Comparison of ENCODE assay signal across 10 cellular contexts in genomic region chr1:2539312-2539907, GRCh38. TPM values are rescaled to one million over a fixed set of nuclear protein-coding genes. Genes with fewer than 3 reads are reported as not detected.
DNase-seq lines count a peak whose midpoint lies in the region; ATAC-seq and TF ChIP-seq lines count a peak whose summit lies in the region.
"Had no signal": no experiment of that assay in that cellular context is flagged by ENCODE, and none has a peak within 500 bp of the region (broad histone marks: within the 10 kb centered on the region; RNA-seq: fewer than 3 reads in every experiment).

No MANE protein-coding gene starts in this region.

- peaks cover 49% of the 10 kb centered on the region for H3K4me1 ChIP-seq in Panc1 (ENCODE audit: control insufficient read depth, insufficient read depth, low read length)

- in situ Hi-C loops in Panc1 (cut with HindIII; ENCODE audit: low pct_unique_long_range_greater_than_20kb, low sequenced_read_pairs) = no loop called here

- TF ChIP-seq CTCF in Panc1 (IDR thresholded peaks at IDR 0.05) = peak; percentile 76
- TF ChIP-seq CTCF in cardiac fibroblast (IDR thresholded peaks at IDR 0.05; ENCODE audit: low read depth, low read length) = peak; percentile 34

- no peaks in the 10 kb centered on the region for H3K9me3 ChIP-seq in Panc1 (ENCODE audit: control insufficient read depth, insufficient read depth, low read depth, low read length)

- CTCF ChIA-PET in activated CD4-positive, alpha-beta T cell treated with anti-CD3 and anti-CD28 coated beads for 36 hours (lab: Charles Lee) = interaction anchor here (0.5 to 1.4 kb wide), 6 partner anchors 9 to 984 kb away, joined by 3 to 9 read pairs (median 4); partner anchors contain the start of gene PANK4
- CTCF ChIA-PET in Panc1 (lab: Charles Lee) = no interaction called here

- H3K27me3 ChIP-seq in Panc1 (ENCODE audit: control insufficient read depth, insufficient read depth, low read length) = no peaks in the 10 kb centered on the region

- no peak overlapping the region for H3K27ac Mint-ChIP-seq in activated CD4-positive, alpha-beta T cell treated with anti-CD3 and anti-CD28 coated beads for 36 hours

- H3K4me3 ChIP-seq in Panc1 (ENCODE audit: low read depth in 2 of 2, low read length in 2 of 2) (no peak overlapping the region), cardiac fibroblast (replicated peaks in 1 of 2; ENCODE audit: low read depth in 2 of 2, low read length in 2 of 2) (no peak overlapping the region)

- no peak overlapping the region for H3K27ac ChIP-seq in Panc1 (ENCODE audit: low read length)

- H3K27me3 Mint-ChIP-seq in activated CD4-positive, alpha-beta T cell treated with anti-CD3 and anti-CD28 coated beads for 36 hours = peaks cover 3% of the 10 kb centered on the region

- ATAC-seq in activated CD4-positive, alpha-beta T cell treated with anti-CD3 and anti-CD28 coated beads for 36 hours = peak; percentile 72
- no peak for ATAC-seq in Panc1

- POLR2A ChIA-PET in activated CD4-positive, alpha-beta T cell treated with anti-CD3 and anti-CD28 coated beads for 36 hours (lab: Charles Lee) = no interaction called here
- POLR2A ChIA-PET in Panc1 (lab: Charles Lee) = no interaction called here

- DNase-seq in activated CD4-positive, alpha-beta T cell treated with anti-CD3 and anti-CD28 coated beads for 36 hours = peak; percentile 72
- DNase-seq in activated CD4-positive, alpha-beta T cell treated with anti-CD3 and anti-CD28 coated beads, Interleukin-2, amount 50 U/mL, for 1 hour = no peak
- no peak for DNase-seq in Panc1 (ENCODE audit: low read depth, low spot score)
- no peak for DNase-seq in cardiac fibroblast (ENCODE audit: low read depth in 2 of 2)
- DNase-seq in stimulated activated CD4-positive, alpha-beta T cell treated with anti-CD3 and anti-CD28 coated beads, Interleukin-2, amount 100 ng/mL, for 24 hours = peak; percentile 51 to 57
- DNase-seq in DMS79 (lab: John Stamatoyannopoulos, UW) = no peak
- no peak for DNase-seq in DMS79 treated with DMSO at 0.1 percent for 48 hours (lab: John Stamatoyannopoulos, UW)
- no peak for DNase-seq in NCI-H226

- no peaks in the 10 kb centered on the region for H3K36me3 Mint-ChIP-seq in activated CD4-positive, alpha-beta T cell treated with anti-CD3 and anti-CD28 coated beads for 36 hours (ENCODE audit: low read depth)

- no peaks in the 10 kb centered on the region for H3K36me3 ChIP-seq in Panc1 (ENCODE audit: control insufficient read depth, insufficient read depth, low read length)

- no peaks in the 10 kb centered on the region for H3K9me3 Mint-ChIP-seq in activated CD4-positive, alpha-beta T cell treated with anti-CD3 and anti-CD28 coated beads for 36 hours (ENCODE audit: low read depth)

- H3K4me3 Mint-ChIP-seq in activated CD4-positive, alpha-beta T cell treated with anti-CD3 and anti-CD28 coated beads for 36 hours = no peak overlapping the region

- H3K4me1 Mint-ChIP-seq in activated CD4-positive, alpha-beta T cell treated with anti-CD3 and anti-CD28 coated beads for 36 hours = peaks cover 4% of the 10 kb centered on the region

- intact Hi-C loops in activated CD4-positive, alpha-beta T cell treated with anti-CD3 and anti-CD28 coated beads for 36 hours (cut with DNase I, micrococcal nuclease) = no loop called here
- intact Hi-C loops in Panc1 (cut with micrococcal nuclease; ENCODE audit: unreplicated experiment) = no loop called here

- BruUV-seq in Panc1 (replicated peaks; lab: Mats Ljungman, UMichigan) = no TSS peak

RNA-seq across cellular contexts. Expression of gene HES5, which starts 9.3 kb away (rescaled TPM):
- total RNA-seq in activated CD4-positive, alpha-beta T cell treated with anti-CD3 and anti-CD28 coated beads for 36 hours = under 1 TPM in 1 of 2 experiments, not detected in 1; 0.14 TPM
- not detected for total RNA-seq in Panc1 (2021; ENCODE audit: unreplicated experiment)
- not detected for polyA plus RNA-seq in Panc1 (2012; ENCODE audit: insufficient read length)
- total RNA-seq: fibroblast of lung, myocyte had no signal
- polyA plus RNA-seq: fibroblast of lung had no signal

RNA-seq across cellular contexts. Expression of gene PANK4, which starts 13.0 kb away (rescaled TPM):
- total RNA-seq in activated CD4-positive, alpha-beta T cell treated with anti-CD3 and anti-CD28 coated beads for 36 hours = 10 to 100 TPM; 32.4 to 39.2 TPM
- total RNA-seq in Panc1 (2021; ENCODE audit: unreplicated experiment) = 35.9 TPM
- polyA plus RNA-seq in Panc1 (2012; ENCODE audit: insufficient read length) = 26.7 TPM

RNA-seq across cellular contexts. Expression of gene TNFRSF14, which starts 16.8 kb away (rescaled TPM):
- 100 to 1,000 TPM; 135 to 145 TPM for total RNA-seq in activated CD4-positive, alpha-beta T cell treated with anti-CD3 and anti-CD28 coated beads for 36 hours
- total RNA-seq in Panc1 (2021; ENCODE audit: unreplicated experiment) = 20.1 TPM
- 14.8 TPM for polyA plus RNA-seq in Panc1 (2012; ENCODE audit: insufficient read length)

RNA-seq across cellular contexts. Expression of gene PRXL2B, which starts 47.2 kb away (rescaled TPM):
- 10 to 100 TPM; 23.7 to 36.8 TPM for total RNA-seq in activated CD4-positive, alpha-beta T cell treated with anti-CD3 and anti-CD28 coated beads for 36 hours
- 17.0 TPM for total RNA-seq in Panc1 (2021; ENCODE audit: unreplicated experiment)
- 23.0 TPM for polyA plus RNA-seq in Panc1 (2012; ENCODE audit: insufficient read length)

Comparison
In these comparisons a context has a peak if more than half of its experiments do, and no peak if none do; other contexts are left out.
1. DNase-seq: peak in activated CD4-positive, alpha-beta T cell treated with anti-CD3 and anti-CD28 coated beads for 36 hours (single experiment) and stimulated activated CD4-positive, alpha-beta T cell treated with anti-CD3 and anti-CD28 coated beads, Interleukin-2, amount 100 ng/mL, for 24 hours (2 of 2); none in activated CD4-positive, alpha-beta T cell treated with anti-CD3 and anti-CD28 coated beads, Interleukin-2, amount 50 U/mL, for 1 hour (single experiment), Panc1 (single experiment), cardiac fibroblast (0 of 2), DMS79 (single experiment), DMS79 treated with DMSO at 0.1 percent for 48 hours (single experiment) and NCI-H226 (single experiment).